ENCODE assay signal across 9 cellular contexts in the genomic region with DNA sequence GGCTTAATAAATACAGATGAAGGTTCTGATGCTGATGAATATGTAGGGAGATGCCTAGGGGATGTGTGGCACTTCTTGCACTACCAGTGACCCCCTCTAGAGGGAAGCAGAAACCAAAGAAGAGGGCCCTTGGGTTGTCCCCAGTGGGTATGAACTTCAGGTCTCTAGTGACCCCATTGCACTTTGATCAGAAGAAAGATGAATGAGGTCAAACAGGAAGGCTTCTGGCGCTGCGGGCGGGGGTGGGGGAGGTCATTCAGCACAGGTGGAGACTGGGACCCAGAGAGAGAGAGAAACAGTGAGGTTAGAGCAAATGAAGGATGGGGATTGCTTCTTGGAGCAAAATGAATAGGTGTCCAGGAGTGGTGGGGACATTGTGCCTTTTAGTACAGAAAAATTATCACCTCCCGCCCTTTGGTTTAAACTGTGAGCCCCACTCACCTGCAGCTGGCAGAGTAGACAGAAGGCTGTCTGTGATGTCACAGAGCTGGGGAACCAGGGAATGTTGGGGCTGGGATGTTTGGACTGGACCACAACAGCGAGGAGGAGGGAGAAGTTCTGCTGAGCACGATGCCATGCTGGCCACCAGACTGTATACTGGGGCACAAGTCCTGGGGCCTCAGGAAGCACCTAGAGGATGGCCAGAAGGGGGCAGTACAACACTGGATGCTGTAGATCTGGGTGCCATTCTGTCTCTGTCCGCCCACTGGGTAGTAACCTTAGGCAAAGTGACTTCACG. TPM values are rescaled to one million over a fixed set of nuclear protein-coding genes. Genes with fewer than 3 reads are reported as not detected.
A peak's percentile ranks its signal among the peaks of the same experiment; 100 is the strongest.
DNase-seq lines count a peak whose midpoint lies in the region; ATAC-seq and TF ChIP-seq lines count a peak whose summit lies in the region.
"Had no signal": no experiment of that assay in that cellular context is flagged by ENCODE, and none has a peak within 500 bp of the region (broad histone marks: within the 10 kb centered on the region; RNA-seq: fewer than 3 reads in every experiment).

A gene with protein sequence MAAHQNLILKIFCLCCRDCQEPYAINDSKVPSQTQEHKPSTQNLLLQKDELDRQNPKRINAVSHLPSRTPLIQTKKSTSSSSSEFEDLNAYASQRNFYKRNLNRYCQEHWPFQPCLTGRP (minus strand): TSS at position 599 of the 739 bp plus-strand sequence. CDS start 10,469 bp downstream, outside the sequence.

- H3K9me3 Mint-ChIP-seq in CD4-positive, alpha-beta memory T cell, result no peaks in the 10 kb centered on the region
- H3K9me3 Mint-ChIP-seq in natural killer cell, result no peaks in the 10 kb centered on the region
- H3K9me3 Mint-ChIP-seq in stimulated activated naive CD8-positive, alpha-beta T cell treated with anti-CD3 and anti-CD28 coated beads, Interleukin-15, Interleukin-2, amounts not matched to agents 100 ng/mL and 50 ng/mL, for 24 hours, result peaks cover 4% of the 10 kb centered on the region
- H3K9me3 Mint-ChIP-seq: IgD-negative memory B cell had no signal

- CTCF ChIA-PET in CD4-positive, alpha-beta memory T cell (lab: Charles Lee; ENCODE audit: partially characterized antibody), result interaction anchor here (0.6 to 6.1 kb wide), 50 partner anchors 10 to 1814 kb away, joined by 3 to 233 read pairs (median 5); a partner anchor contains a TSS

- ATAC-seq in GM19438 (IDR thresholded peaks at IDR 0.05; ENCODE audit: low read depth, unreplicated experiment), result peak; percentile 83
- peak; percentile 66 for ATAC-seq in HG03565 (IDR thresholded peaks at IDR 0.05; ENCODE audit: unreplicated experiment)
- peak; percentile 87 to 90 (median 88) for ATAC-seq in natural killer cell

- intact Hi-C loops in CD4-positive, alpha-beta memory T cell (cut with micrococcal nuclease), result loop anchor here (1.0 to 2.0 kb wide), 5 partner anchors 37 to 333 kb away; no protein-coding TSS in a partner anchor
- intact Hi-C loops in natural killer cell (cut with micrococcal nuclease), result loop anchor here (1.0 to 2.0 kb wide), 3 partner anchors 57 to 333 kb away; no protein-coding TSS in a partner anchor

- DNase-seq in CD4-positive, alpha-beta memory T cell, result peak; percentile 79 to 84 (median 81)
- peak; percentile 56 to 71 for DNase-seq in NOMO-1 (lab: John Stamatoyannopoulos, UW; ENCODE audit: unreplicated experiment in 2 of 2)
- DNase-seq in activated CD8-positive, alpha-beta memory T cell treated with anti-CD3 and anti-CD28 coated beads for 1 hour (ENCODE audit: extremely low read depth in 1 of 2, low read depth in 1 of 2), result peak; percentile 50 to 51
- peak; percentile 93 for DNase-seq in epithelial cell of esophagus (ENCODE audit: low read depth)
- DNase-seq in natural killer cell, result peak; percentile 30

- peak; percentile 96 for TF ChIP-seq CTCF in epithelial cell of esophagus (IDR thresholded peaks at IDR 0.05; ENCODE audit: insufficient read depth, low read depth, low read length, missing control alignments)
- peak; percentile 81 for TF ChIP-seq CTCF in natural killer cell (IDR thresholded peaks at IDR 0.05)

- POLR2A ChIA-PET in CD4-positive, alpha-beta memory T cell (lab: Charles Lee; ENCODE audit: partially characterized antibody), result interaction anchor here (0.8 to 1.9 kb wide), 6 partner anchors 51 to 276 kb away, joined by 3 to 8 read pairs (median 4); no protein-coding TSS in a partner anchor

- H3K36me3 ChIP-seq in CD4-positive, alpha-beta memory T cell (ENCODE audit: insufficient read depth, low read length), result no peaks in the 10 kb centered on the region

- peak within 1 kb of the TSS; percentile 1 to 80 (median 62) for H3K4me3 Mint-ChIP-seq in CD4-positive, alpha-beta memory T cell
- H3K4me3 Mint-ChIP-seq in natural killer cell, result no peak within 1 kb of the TSS
- H3K4me3 Mint-ChIP-seq in stimulated activated naive CD8-positive, alpha-beta T cell treated with anti-CD3 and anti-CD28 coated beads, Interleukin-15, Interleukin-2, amounts not matched to agents 100 ng/mL and 50 ng/mL, for 24 hours, result no peak within 1 kb of the TSS
- H3K4me3 Mint-ChIP-seq: IgD-negative memory B cell had no signal

- H3K4me1 Mint-ChIP-seq in CD4-positive, alpha-beta memory T cell, result peaks cover 15 to 18% (median 17%) of the 10 kb centered on the region in 4 donors
- H3K4me1 Mint-ChIP-seq in natural killer cell, result peaks cover 0 to 5% of the 10 kb centered on the region in 2 donors
- H3K4me1 Mint-ChIP-seq in stimulated activated naive CD8-positive, alpha-beta T cell treated with anti-CD3 and anti-CD28 coated beads, Interleukin-15, Interleukin-2, amounts not matched to agents 100 ng/mL and 50 ng/mL, for 24 hours (ENCODE audit: low read depth), result peaks cover 74% of the 10 kb centered on the region

- H3K27ac Mint-ChIP-seq in CD4-positive, alpha-beta memory T cell, result peak within 1 kb of the TSS; percentile 75 to 96 (median 92)
- no peak within 1 kb of the TSS for H3K27ac Mint-ChIP-seq in natural killer cell
- H3K27ac Mint-ChIP-seq in stimulated activated naive CD8-positive, alpha-beta T cell treated with anti-CD3 and anti-CD28 coated beads, Interleukin-15, Interleukin-2, amounts not matched to agents 100 ng/mL and 50 ng/mL, for 24 hours, result peak within 1 kb of the TSS; percentile 84
- H3K27ac Mint-ChIP-seq: IgD-negative memory B cell had no signal

- H3K4me1 ChIP-seq in CD4-positive, alpha-beta memory T cell (ENCODE audit: insufficient read depth, low read length), result peaks cover 22% of the 10 kb centered on the region

- no peaks in the 10 kb centered on the region for H3K36me3 Mint-ChIP-seq in CD4-positive, alpha-beta memory T cell
- no peaks in the 10 kb centered on the region for H3K36me3 Mint-ChIP-seq in natural killer cell
- H3K36me3 Mint-ChIP-seq in stimulated activated naive CD8-positive, alpha-beta T cell treated with anti-CD3 and anti-CD28 coated beads, Interleukin-15, Interleukin-2, amounts not matched to agents 100 ng/mL and 50 ng/mL, for 24 hours (ENCODE audit: low read depth), result peaks cover 14% of the 10 kb centered on the region
- H3K36me3 Mint-ChIP-seq: IgD-negative memory B cell had no signal

- H3K9me3 ChIP-seq in CD4-positive, alpha-beta memory T cell (ENCODE audit: control insufficient read depth in 1 of 2, low read length in 2 of 2), result no peaks in the 10 kb centered on the region

- peak within 1 kb of the TSS in 1 of 2 donors; percentile 11 for H3K4me3 ChIP-seq in CD4-positive, alpha-beta memory T cell (ENCODE audit: low read length in 2 of 2)
- H3K4me3 ChIP-seq in epithelial cell of esophagus (ENCODE audit: low read length), result no peak within 1 kb of the TSS

- H3K27me3 ChIP-seq in CD4-positive, alpha-beta memory T cell (ENCODE audit: insufficient read depth, low read length), result no peaks in the 10 kb centered on the region

- H3K27me3 Mint-ChIP-seq in CD4-positive, alpha-beta memory T cell, result peaks cover 2 to 3% of the 10 kb centered on the region in 2 donors
- H3K27me3 Mint-ChIP-seq in natural killer cell (ENCODE audit: low read depth in 2 of 2), result peaks cover 4 to 27% of the 10 kb centered on the region in 2 donors
- peaks cover 12% of the 10 kb centered on the region for H3K27me3 Mint-ChIP-seq in stimulated activated naive CD8-positive, alpha-beta T cell treated with anti-CD3 and anti-CD28 coated beads, Interleukin-15, Interleukin-2, amounts not matched to agents 100 ng/mL and 50 ng/mL, for 24 hours

- peak within 1 kb of the TSS; percentile 23 for H3K27ac ChIP-seq in CD4-positive, alpha-beta memory T cell (ENCODE audit: low read depth, low read length)

RNA-seq across cellular contexts. Expression of the gene that starts here (rescaled TPM):
- total RNA-seq in CD4-positive, alpha-beta memory T cell, result not detected
- under 1 TPM in 1 of 2 donors, not detected in 1; 0.33 TPM for polyA plus RNA-seq in CD4-positive, alpha-beta memory T cell
- not detected for total RNA-seq in natural killer cell
- polyA plus RNA-seq: IgD-negative memory B cell had no signal

Comparison
In these comparisons a context has a peak if more than half of its experiments do, and no peak if none do; other contexts are left out.
1. Peak in DNase-seq and H3K27ac ChIP-seq in CD4-positive, alpha-beta memory T cell; RNA of the gene not detected or under 1 TPM.
2. Peak in DNase-seq and ATAC-seq in natural killer cell; RNA of the gene not detected or under 1 TPM.
3. DNase-seq: peak in every context shown above with its lines; median percentile 93 in epithelial cell of esophagus; 81 in CD4-positive, alpha-beta memory T cell; 64 in NOMO-1; 50 in activated CD8-positive, alpha-beta memory T cell treated with anti-CD3 and anti-CD28 coated beads for 1 hour; 30 in natural killer cell.
4. H3K27ac Mint-ChIP-seq: peak in CD4-positive, alpha-beta memory T cell (7 of 7) and stimulated activated naive CD8-positive, alpha-beta T cell treated with anti-CD3 and anti-CD28 coated beads, Interleukin-15, Interleukin-2, amounts not matched to agents 100 ng/mL and 50 ng/mL, for 24 hours (single experiment); none in natural killer cell (0 of 2).
5. H3K4me3 Mint-ChIP-seq: peak in CD4-positive, alpha-beta memory T cell (8 of 8); none in natural killer cell (single experiment) and stimulated activated naive CD8-positive, alpha-beta T cell treated with anti-CD3 and anti-CD28 coated beads, Interleukin-15, Interleukin-2, amounts not matched to agents 100 ng/mL and 50 ng/mL, for 24 hours (single experiment).
6. Peak in every context shown above with its lines, with median percentiles within 50 percentile points of each other: ATAC-seq.